Comparison of ENCODE assay signal across 13 cellular contexts in genomic region chr14:95332641-95333040, GRCh38.
"Had no signal": no experiment of that assay in that cellular context is flagged by ENCODE, and none has a peak within 500 bp of the region (broad histone marks: within the 10 kb centered on the region; RNA-seq: fewer than 3 reads in every experiment).

No MANE protein-coding gene starts in this region.

- H3K9me3 Mint-ChIP-seq: immature natural killer cell had no signal

- H3K27ac ChIP-seq: cardiac muscle cell, foreskin keratinocyte, left ventricle myocardium inferior, neutrophil, tibial nerve had no signal

- H3K4me3 ChIP-seq: cardiac muscle cell, left ventricle myocardium inferior, smooth muscle cell, tibial nerve had no signal

- H3K4me3 Mint-ChIP-seq: immature natural killer cell; naive thymus-derived CD4-positive, alpha-beta T cell had no signal

- H3K9me3 ChIP-seq: neutrophil had no signal

- H3K36me3 ChIP-seq: cardiac muscle cell, left ventricle myocardium inferior, neutrophil, tibial nerve had no signal

- ATAC-seq: foreskin keratinocyte; naive thymus-derived CD4-positive, alpha-beta T cell had no signal

- H3K36me3 Mint-ChIP-seq: immature natural killer cell; naive thymus-derived CD4-positive, alpha-beta T cell had no signal

- H3K4me1 Mint-ChIP-seq: immature natural killer cell had no signal

- DNase-seq: dermis blood vessel endothelial cell; erythroblast; foreskin keratinocyte; immature natural killer cell; left ventricle myocardium inferior; naive thymus-derived CD4-positive, alpha-beta T cell; posterior cingulate gyrus; stimulated activated CD4-positive, alpha-beta T cell treated with anti-CD3 and anti-CD28 coated beads, Interleukin-2, amount 100 ng/mL, for 48 hours; stimulated activated naive CD4-positive, alpha-beta T cell treated with Interleukin-2 at 50 U/mL for 16 hours had no signal

- H3K27ac Mint-ChIP-seq: immature natural killer cell; naive thymus-derived CD4-positive, alpha-beta T cell had no signal

- H3K27me3 ChIP-seq: cardiac muscle cell, tibial nerve had no signal

- H3K4me1 ChIP-seq: left ventricle myocardium inferior, tibial nerve had no signal
